ENCODE assay signal across 26 cellular contexts in the genomic region with DNA sequence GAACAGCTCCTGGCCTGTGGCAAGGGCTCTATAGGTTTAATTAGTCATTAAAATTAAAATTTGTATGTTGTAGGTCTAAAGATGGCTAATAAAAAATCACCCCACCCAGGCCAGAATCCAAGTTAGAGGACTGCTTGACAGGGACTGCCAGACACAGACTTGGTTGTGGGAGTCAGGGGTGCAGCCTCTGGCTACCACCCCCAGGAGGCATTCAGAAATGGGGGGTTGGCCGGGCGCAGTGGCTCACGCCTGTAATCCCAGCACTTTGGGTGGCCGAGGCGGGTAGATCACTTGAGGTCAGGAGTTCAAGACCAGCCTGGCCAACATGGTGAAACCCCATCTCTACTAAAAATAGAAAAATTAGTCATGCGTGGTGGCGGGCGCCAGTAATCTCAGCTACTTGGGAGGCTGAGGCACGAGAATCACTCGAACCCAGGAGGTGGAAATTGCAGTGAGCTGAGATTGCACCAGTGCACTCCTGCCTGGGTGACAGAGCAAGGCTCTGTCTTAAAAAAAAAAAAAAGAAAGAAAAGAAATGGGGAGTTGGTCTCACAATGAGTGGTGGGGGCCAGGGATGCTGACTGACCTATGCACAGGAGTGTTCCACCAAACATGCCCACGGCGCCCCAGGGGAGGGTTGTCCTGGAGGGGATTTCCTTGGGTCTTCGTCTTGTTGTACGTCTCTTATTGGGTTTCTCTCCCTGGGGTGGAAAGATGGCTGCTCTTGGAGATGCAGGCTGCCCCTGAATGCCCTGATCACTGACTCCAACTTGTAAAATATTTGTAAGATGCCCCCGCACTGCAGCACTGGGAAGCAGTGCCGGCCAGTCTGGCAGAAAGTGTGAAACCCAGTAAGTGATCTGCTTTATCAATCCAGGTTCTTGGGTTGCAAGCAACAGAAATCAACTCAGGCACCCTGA.
DNase-seq lines count a peak whose midpoint lies in the region; ATAC-seq and TF ChIP-seq lines count a peak whose summit lies in the region.
"Had no signal": no experiment of that assay in that cellular context is flagged by ENCODE, and none has a peak within 500 bp of the region (broad histone marks: within the 10 kb centered on the region; RNA-seq: fewer than 3 reads in every experiment).

No MANE protein-coding gene starts in this region.

- peaks cover under 1 to 19% (median 8%) of the 10 kb centered on the region in 11 experiments; a peak in 14 of 22 replicates for H3K36me3 ChIP-seq in BLaER1 treated with 17β-estradiol and CSF1 and Interleukin-3, amounts not matched to agents 10 nM and 100 nM
- H3K36me3 ChIP-seq in HEK293 (ENCODE audit: control insufficient read depth in 2 of 2, insufficient read depth in 1 of 2, low read length in 2 of 2): peaks cover 0 to 10% of the 10 kb centered on the region in 2 experiments; a peak in 1 of 3 replicates
- H3K36me3 ChIP-seq in SU-DHL-6 (ENCODE audit: low read length): no peaks in the 10 kb centered on the region
- H3K36me3 ChIP-seq in trophoblast cell (ENCODE audit: control insufficient read depth in 1 of 2, insufficient read depth in 2 of 2, low read length in 2 of 2): peaks cover 0 to 4% of the 10 kb centered on the region in 2 experiments
- H3K36me3 ChIP-seq: brain microvascular endothelial cell, HAP-1 had no signal

- peaks cover 36 to 73% (median 69%) of the 10 kb centered on the region in 10 experiments for H3K4me1 ChIP-seq in BLaER1 treated with 17β-estradiol and CSF1 and Interleukin-3, amounts not matched to agents 10 nM and 100 nM
- peaks cover 12% of the 10 kb centered on the region for H3K4me1 ChIP-seq in HEK293 (ENCODE audit: control insufficient read depth, insufficient read depth, low read length)
- peaks cover 4 to 9% of the 10 kb centered on the region in 2 experiments for H3K4me1 ChIP-seq in trophoblast cell (ENCODE audit: control insufficient read depth in 1 of 2, insufficient read depth in 2 of 2, low read length in 2 of 2)

- no peaks in the 10 kb centered on the region for H3K27me3 ChIP-seq in BLaER1 treated with 17β-estradiol and CSF1 and Interleukin-3, amounts not matched to agents 10 nM and 100 nM
- H3K27me3 ChIP-seq in SU-DHL-6 (ENCODE audit: low read length) (no peaks in the 10 kb centered on the region), trophoblast cell (ENCODE audit: insufficient read depth, low read length) (no peaks in the 10 kb centered on the region)
- H3K27me3 ChIP-seq: brain microvascular endothelial cell, tibial nerve had no signal

- no peak overlapping the region for H2BK120ac ChIP-seq in trophoblast cell (ENCODE audit: insufficient read depth, low read length, poor library complexity)

- no peak overlapping the region for H4K8ac ChIP-seq in trophoblast cell (ENCODE audit: low read depth, low read length)

- no peak overlapping the region for H2BK12ac ChIP-seq in trophoblast cell (ENCODE audit: low read length)

- H2AK5ac ChIP-seq in trophoblast cell (ENCODE audit: low read length): no peak overlapping the region

- WGBS in trophoblast cell (ENCODE audit: extremely low coverage, insufficient coverage, insufficient read length): no CpG with 5 or more reads among the region's 16 CpGs

- H3K18ac ChIP-seq in trophoblast cell (ENCODE audit: low read length): no peak overlapping the region

- H3K4me2 ChIP-seq in BLaER1 treated with 17β-estradiol and CSF1 and Interleukin-3, amounts not matched to agents 10 nM and 100 nM: peak overlapping the region in 10 of 11 experiments; percentile 29 to 75 (median 60); a peak in 20 of 22 replicates
- peak overlapping the region; percentile 44 for H3K4me2 ChIP-seq in SU-DHL-6 (ENCODE audit: low read depth, low read length, poor library complexity, severe bottlenecking)
- H3K4me2 ChIP-seq in trophoblast cell (ENCODE audit: low read length): no peak overlapping the region
- H3K4me2 ChIP-seq: KMS-11 had no signal

- TF ChIP-seq POLR2A in GM18505 (IDR thresholded peaks at IDR 0.05; ENCODE audit: borderline replicate concordance, extremely low read depth, insufficient read depth, insufficient read length): no peak

- no peak overlapping the region for H3K4ac ChIP-seq in trophoblast cell (ENCODE audit: low read depth, low read length)

- in situ Hi-C loops in G401 (cut with HindIII; ENCODE audit: low sequenced_read_pairs): no loop called here

- H4K12ac ChIP-seq in trophoblast cell (ENCODE audit: low read depth, low read length): no peak overlapping the region

- H2AFZ ChIP-seq in SU-DHL-6 (ENCODE audit: low read depth, low read length, severe bottlenecking): no peak overlapping the region
- H2AFZ ChIP-seq in trophoblast cell (ENCODE audit: insufficient read depth, low read length, poor library complexity): no peak overlapping the region

- peaks cover 16 to 25% (median 22%) of the 10 kb centered on the region in 11 experiments for H3K9me3 ChIP-seq in BLaER1 treated with 17β-estradiol and CSF1 and Interleukin-3, amounts not matched to agents 10 nM and 100 nM (replicated peaks in 1 of 11)
- peaks cover 12% of the 10 kb centered on the region for H3K9me3 ChIP-seq in HEK293 (ENCODE audit: control insufficient read depth, insufficient read depth, low read depth, low read length)
- H3K9me3 ChIP-seq in SU-DHL-6 (ENCODE audit: insufficient read depth, low read length): peaks cover under 1% of the 10 kb centered on the region; the same call in 1 of the 2 replicates
- peaks cover 3% of the 10 kb centered on the region for H3K9me3 ChIP-seq in trophoblast cell (ENCODE audit: insufficient read depth, low read depth, low read length)
- H3K9me3 ChIP-seq: HAP-1 had no signal

- intact Hi-C loops in posterior vena cava (cut with DNase I): no loop called here

- H3K23ac ChIP-seq in trophoblast cell (ENCODE audit: low read length): no peak overlapping the region

- H3F3A ChIP-seq in SU-DHL-6 (ENCODE audit: insufficient read depth): peaks cover 82% of the 10 kb centered on the region

- H3K4me3 ChIP-seq in BLaER1 treated with 17β-estradiol and CSF1 and Interleukin-3, amounts not matched to agents 10 nM and 100 nM: no peak overlapping the region
- H3K4me3 ChIP-seq in HEK293 (ENCODE audit: low read depth, low read length) (no peak overlapping the region), SU-DHL-6 (ENCODE audit: insufficient read depth, low read length, poor library complexity, severe bottlenecking) (no peak overlapping the region), trophoblast cell (ENCODE audit: low read depth, low read length) (no peak overlapping the region)
- H3K4me3 ChIP-seq: HAP-1, tibial nerve had no signal

- H3K79me1 ChIP-seq in trophoblast cell (ENCODE audit: low read length): peaks cover 6% of the 10 kb centered on the region

- H3K79me2 ChIP-seq in SU-DHL-6 (ENCODE audit: insufficient read depth, low read length) (peaks cover 83% of the 10 kb centered on the region), trophoblast cell (ENCODE audit: control insufficient read depth, insufficient read depth, low read length, poor library complexity) (no peaks in the 10 kb centered on the region)

- H3K27ac ChIP-seq in BLaER1 treated with 17β-estradiol and CSF1 and Interleukin-3, amounts not matched to agents 10 nM and 100 nM: peak overlapping the region in 9 of 11 experiments; percentile 51 to 80 (median 72); a peak in 18 of 22 replicates
- no peak overlapping the region for H3K27ac ChIP-seq in HEK293 (ENCODE audit: extremely low read depth, low read depth, low read length)
- peak overlapping the region; percentile 95 for H3K27ac ChIP-seq in SU-DHL-6 (ENCODE audit: low read depth, low read length)
- no peak overlapping the region for H3K27ac ChIP-seq in trophoblast cell (ENCODE audit: low read depth, low read length)
- H3K27ac ChIP-seq: brain microvascular endothelial cell, KMS-11, tibial nerve had no signal

- no peak overlapping the region for H3K14ac ChIP-seq in trophoblast cell (ENCODE audit: low read length)

- peak overlapping the region in 8 of 11 experiments; percentile 22 to 64 (median 46); a peak in 10 of 22 replicates for H3K9ac ChIP-seq in BLaER1 treated with 17β-estradiol and CSF1 and Interleukin-3, amounts not matched to agents 10 nM and 100 nM
- peak overlapping the region; percentile 46 for H3K9ac ChIP-seq in SU-DHL-6 (ENCODE audit: low read length)
- no peak overlapping the region for H3K9ac ChIP-seq in trophoblast cell (ENCODE audit: low read length)
- H3K9ac ChIP-seq: KMS-11 had no signal

- H4K20me1 ChIP-seq in BLaER1 treated with 17β-estradiol and CSF1 and Interleukin-3, amounts not matched to agents 10 nM and 100 nM: peaks cover 0 to 11% (median 0%) of the 10 kb centered on the region in 11 experiments; a peak in 1 of 22 replicates
- H4K20me1 ChIP-seq in SU-DHL-6 (ENCODE audit: low read depth, low read length): no peaks in the 10 kb centered on the region

- no peaks in the 10 kb centered on the region for H3K9me2 ChIP-seq in SU-DHL-6 (replicated peaks; ENCODE audit: insufficient read depth, low read length)

- no peak overlapping the region for H2BK5ac ChIP-seq in trophoblast cell (ENCODE audit: low read depth, low read length, poor library complexity)

- POLR2A ChIA-PET in HEK293 (lab: Yijun Ruan, JAX): no interaction called here

- H4K91ac ChIP-seq in trophoblast cell (ENCODE audit: low read depth, low read length): no peak overlapping the region

- ATAC-seq in GM18505 (IDR thresholded peaks at IDR 0.05; ENCODE audit: unreplicated experiment): no peak
- ATAC-seq: activated CD8-positive, alpha-beta memory T cell treated with anti-CD3 and anti-CD28 coated beads, Interleukin-2, amount 10 ng/mL, durations not matched to agents 7 days and 5 days; left colon; naive thymus-derived CD4-positive, alpha-beta T cell had no signal

- DNase-seq in posterior vena cava (ENCODE audit: low spot score) (peak; percentile 49), G401 (ENCODE audit: low spot score) (no peak), NCI-H1092 treated with DMSO at 0.1 percent for 48 hours (lab: John Stamatoyannopoulos, UW) (no peak), trophoblast cell (no peak)
- DNase-seq: activated CD8-positive, alpha-beta memory T cell treated with anti-CD3 and anti-CD28 coated beads, Interleukin-2, amount 10 ng/mL, durations not matched to agents 7 days and 5 days; activated naive CD4-positive, alpha-beta T cell treated with Interleukin-2 at 50 U/mL for 16 hours; activated T-cell treated with anti-CD3 and anti-CD28 coated beads, Interleukin-2, amount 50 U/mL, for 48 hours; amniotic stem cell; brain microvascular endothelial cell; immature natural killer cell; left colon; naive thymus-derived CD4-positive, alpha-beta T cell; NCI-H1436 treated with DMSO at 0.1 percent for 48 hours; NCI-H446 treated with DMSO at 0.1 percent for 48 hours; NCI-H82; Right ventricle myocardium superior; small intestine; stimulated activated CD4-positive, alpha-beta T cell treated with anti-CD3 and anti-CD28 coated beads, Interleukin-1b, Interleukin-23, amount 100 ng/mL, for 48 hours; stimulated activated CD8-positive, alpha-beta memory T cell treated with anti-CD3 and anti-CD28 coated beads, Interleukin-4, amount 100 ng/mL, for 48 hours had no signal

- TF ChIP-seq CTCF in HEK293 (tag by site-specific recombination; IDR thresholded peaks at IDR 0.05) (no peak), SU-DHL-6 (IDR thresholded peaks at IDR 0.05; ENCODE audit: insufficient read depth, low read length, poor library complexity, severe bottlenecking) (no peak)

- CTCF ChIA-PET in HEK293 (lab: Yijun Ruan, JAX): interaction anchor here (0.8 to 0.9 kb wide), 3 partner anchors 10 to 25 kb away, joined by 3 read pairs; no protein-coding TSS in a partner anchor

TF ChIP-seq in HEK293, 187 proteins besides CTCF, POLR2A, EP300 and RAD21 (continues in another document):
- TF ChIP-seq ZNF747 (tag by site-specific recombination; IDR thresholded peaks at IDR 0.05): 0 out of 2 replicates have a peak, but pooled peaks have one; percentile 23

Comparison
In these comparisons a context has a peak if more than half of its experiments do, and no peak if none do; other contexts are left out.
1. H3K27ac ChIP-seq: peak in BLaER1 treated with 17β-estradiol and CSF1 and Interleukin-3, amounts not matched to agents 10 nM and 100 nM (9 of 11) and SU-DHL-6 (single experiment); none in HEK293 (single experiment) and trophoblast cell (single experiment).